ENCODE assay signal across 14 cellular contexts in the genomic region with DNA sequence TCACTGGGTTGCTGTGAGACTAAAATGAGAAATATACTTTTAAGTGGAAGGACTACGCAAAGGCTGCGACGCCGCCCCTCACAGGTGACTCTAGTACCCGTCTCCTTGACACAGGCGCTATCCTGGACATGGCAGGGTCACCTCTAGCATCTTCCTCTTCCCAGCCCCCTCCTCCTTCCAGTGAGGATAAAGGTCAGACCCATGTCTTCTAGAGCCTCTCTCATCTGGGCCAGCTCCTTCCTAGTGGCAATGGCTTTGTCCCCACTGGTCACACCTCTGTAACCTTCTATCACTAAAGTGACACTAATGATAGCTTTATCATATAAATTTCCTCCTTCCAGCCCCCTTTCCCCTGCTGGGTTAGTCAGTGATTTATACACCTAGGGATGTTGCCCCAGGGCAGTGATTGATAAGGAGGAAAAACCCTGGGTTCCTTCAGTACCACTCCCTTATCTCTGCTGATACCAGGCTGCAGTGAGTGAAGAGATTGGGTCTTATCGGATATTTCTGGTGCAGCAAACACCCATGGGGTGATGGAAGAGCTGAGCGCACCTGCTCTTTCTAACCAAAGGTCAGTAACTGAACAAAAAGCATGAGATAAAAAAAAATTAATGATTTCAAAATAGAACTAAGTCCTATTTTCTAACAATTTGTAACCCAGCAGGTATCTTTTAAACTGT.
"Had no signal": no experiment of that assay in that cellular context is flagged by ENCODE, and none has a peak within 500 bp of the region (broad histone marks: within the 10 kb centered on the region; RNA-seq: fewer than 3 reads in every experiment).

No MANE protein-coding gene starts in this region.

- H3K27ac ChIP-seq: lower lobe of right lung, prostate gland, right atrium auricular region, skin epidermis had no signal

- H3K9me3 ChIP-seq: lower lobe of right lung, prostate gland, right atrium auricular region had no signal

- H3K36me3 ChIP-seq: prostate gland had no signal

- H3K4me1 Mint-ChIP-seq: stimulated activated memory B cell treated with anti-CD40 and anti-IgM and Interleukin-4, amounts not matched to agents 10 μg/mL and 1 μg/mL and 100 μg/mL, for 72 hours had no signal

- H3K27ac Mint-ChIP-seq: activated CD4-positive, alpha-beta T cell treated with anti-CD3 and anti-CD28 coated beads for 36 hours; activated naive CD8-positive, alpha-beta T cell; effector memory CD8-positive, alpha-beta T cell; stimulated activated memory B cell treated with anti-CD40 and anti-IgM and Interleukin-4, amounts not matched to agents 10 μg/mL and 1 μg/mL and 100 μg/mL, for 72 hours had no signal

- DNase-seq: activated CD4-positive, alpha-beta T cell treated with anti-CD3 and anti-CD28 coated beads for 36 hours; activated CD4-positive, alpha-beta T cell treated with anti-CD3 and anti-CD28 coated beads, Interleukin-2, amount 50 U/mL, for 48 hours; activated gamma-delta T cell; dermis blood vessel endothelial cell; effector memory CD8-positive, alpha-beta T cell; lower lobe of right lung; stimulated activated CD4-positive, alpha-beta T cell treated with anti-CD3 and anti-CD28 coated beads, Interleukin-15, amount 100 ng/mL, for 24 hours; stimulated activated CD4-positive, alpha-beta T cell treated with anti-CD3 and anti-CD28 coated beads, Interleukin-4, amount 100 ng/mL, for 1 hour; SW 1271 had no signal

- H3K27me3 Mint-ChIP-seq: activated CD4-positive, alpha-beta T cell treated with anti-CD3 and anti-CD28 coated beads for 36 hours; activated naive CD8-positive, alpha-beta T cell; effector memory CD8-positive, alpha-beta T cell; stimulated activated memory B cell treated with anti-CD40 and anti-IgM and Interleukin-4, amounts not matched to agents 10 μg/mL and 1 μg/mL and 100 μg/mL, for 72 hours had no signal

- ATAC-seq: activated CD4-positive, alpha-beta T cell treated with anti-CD3 and anti-CD28 coated beads for 36 hours; effector memory CD8-positive, alpha-beta T cell; stimulated activated memory B cell treated with anti-CD40 and anti-IgM and Interleukin-4, amounts not matched to agents 10 μg/mL and 1 μg/mL and 100 μg/mL, for 72 hours had no signal

- H3K4me3 Mint-ChIP-seq: activated CD4-positive, alpha-beta T cell treated with anti-CD3 and anti-CD28 coated beads for 36 hours; activated naive CD8-positive, alpha-beta T cell; effector memory CD8-positive, alpha-beta T cell; stimulated activated memory B cell treated with anti-CD40 and anti-IgM and Interleukin-4, amounts not matched to agents 10 μg/mL and 1 μg/mL and 100 μg/mL, for 72 hours had no signal

- H3K9me3 Mint-ChIP-seq: effector memory CD8-positive, alpha-beta T cell; stimulated activated memory B cell treated with anti-CD40 and anti-IgM and Interleukin-4, amounts not matched to agents 10 μg/mL and 1 μg/mL and 100 μg/mL, for 72 hours had no signal

- H3K4me3 ChIP-seq: lower lobe of right lung, prostate gland, right atrium auricular region, skin epidermis had no signal

- H3K4me1 ChIP-seq: prostate gland had no signal

- H3K27me3 ChIP-seq: right atrium auricular region had no signal
